In genomic region chr10:114925675-114926204, GRCh38 we compare ENCODE assay signal across 8 cellular contexts. TPM values are rescaled to one million over a fixed set of nuclear protein-coding genes. Genes with fewer than 3 reads are reported as not detected.
DNase-seq lines count a peak whose midpoint lies in the region; ATAC-seq and TF ChIP-seq lines count a peak whose summit lies in the region.

No MANE protein-coding gene starts in this region.

- H3K4me3 ChIP-seq in astrocyte of the cerebellum (ENCODE audit: low read depth, low read length): no peak overlapping the region
- H3K4me3 ChIP-seq in OCI-LY7 (ENCODE audit: low read depth, low read length, poor library complexity, severe bottlenecking): no peak overlapping the region
- no peak overlapping the region for H3K4me3 ChIP-seq in stomach

- H3K27ac ChIP-seq in OCI-LY7 (ENCODE audit: low read depth, low read length, poor library complexity, severe bottlenecking) (no peak overlapping the region), stomach (no peak overlapping the region)

- no peak for TF ChIP-seq EP300 in stomach (IDR thresholded peaks at IDR 0.05)

- no peaks in the 10 kb centered on the region for H3K4me1 ChIP-seq in OCI-LY7 (ENCODE audit: insufficient read depth, low read length, poor library complexity, severe bottlenecking)
- no peaks in the 10 kb centered on the region for H3K4me1 ChIP-seq in stomach

- H2AFZ ChIP-seq in OCI-LY7 (ENCODE audit: low read length): no peak overlapping the region

- POLR2A ChIA-PET in OCI-LY7 (lab: Charles Lee): interaction anchor here (0.7 to 1.1 kb wide), 3 partner anchors 9 to 100 kb away, joined by 3 read pairs; no protein-coding TSS in a partner anchor

- H3K27me3 ChIP-seq in stomach: peaks cover 0 to 6% (median 0%) of the 10 kb centered on the region in 3 donors

- ATAC-seq in GM21360 (IDR thresholded peaks at IDR 0.05; ENCODE audit: unreplicated experiment) (peak; percentile 97), HG03521 (IDR thresholded peaks at IDR 0.05; ENCODE audit: unreplicated experiment) (peak; percentile 79)

- intact Hi-C loops in OCI-LY7 (cut with micrococcal nuclease; ENCODE audit: unreplicated experiment) (no loop called here), stomach (cut with DNase I; ENCODE audit: low total_unique reads) (no loop called here)

- H3K9me2 ChIP-seq in OCI-LY7 (ENCODE audit: insufficient read depth, low read length): no peaks in the 10 kb centered on the region

- 34 to 49% (median 38%) methylated on average over 2 of the region's 2 CpGs for WGBS in stomach, 5 donors

- in situ Hi-C loops in astrocyte of the cerebellum (cut with HindIII; ENCODE audit: low sequenced_read_pairs): no loop called here
- in situ Hi-C loops in G401 (cut with HindIII; ENCODE audit: low sequenced_read_pairs): no loop called here

- H3K36me3 ChIP-seq in OCI-LY7 (ENCODE audit: insufficient read depth, low read length) (no peaks in the 10 kb centered on the region), stomach (no peaks in the 10 kb centered on the region)

- no peak for TF ChIP-seq CTCF in astrocyte of the cerebellum (IDR thresholded peaks at IDR 0.05; ENCODE audit: low read depth, low read length, missing control alignments)
- no peak for TF ChIP-seq CTCF in OCI-LY7 (conservative IDR thresholded peaks at IDR 0.05; ENCODE audit: low read length)
- no peak for TF ChIP-seq CTCF in stomach (IDR thresholded peaks at IDR 0.05)

- no peaks in the 10 kb centered on the region for H4K20me1 ChIP-seq in OCI-LY7 (ENCODE audit: insufficient read depth, low read length)

- H3K79me2 ChIP-seq in OCI-LY7 (ENCODE audit: insufficient read depth, low read depth, low read length): no peaks in the 10 kb centered on the region

- H3K9me3 ChIP-seq in OCI-LY7 (ENCODE audit: low read length) (no peaks in the 10 kb centered on the region), stomach (no peaks in the 10 kb centered on the region)

- BruUV-seq in OCI-LY7 (replicated peaks; lab: Mats Ljungman, UMichigan): no TSS peak

- H3K4me2 ChIP-seq in OCI-LY7 (ENCODE audit: low read length): no peak overlapping the region

- TF ChIP-seq POLR2A in stomach (IDR thresholded peaks at IDR 0.05): no peak

- CTCF ChIA-PET in OCI-LY7 (lab: Charles Lee; ENCODE audit: unreplicated experiment): no interaction called here

- DNase-seq in ELR (ENCODE audit: low read depth) (peak; percentile 67), astrocyte of the cerebellum (ENCODE audit: low read depth) (peak; percentile 32), G401 (ENCODE audit: low spot score) (no peak), OCI-LY7 (ENCODE audit: low spot score) (no peak), stomach (no peak)
- DNase-seq in stimulated activated CD8-positive, alpha-beta memory T cell treated with anti-CD3 and anti-CD28 coated beads, Interleukin-2, amount 100 ng/mL, for 48 hours (ENCODE audit: low read depth in 2 of 2): peak; percentile 10 to 19

RNA-seq across cellular contexts. Expression of gene TRUB1, which starts 12.3 kb away (rescaled TPM):
- 40.1 and 63.8 TPM in 2 replicates for total RNA-seq in G401 (2014; rRNA removed; shearing (Covaris generic))
- 18.7 and 30.8 TPM in 2 replicates for total RNA-seq in OCI-LY7 (2014; rRNA removed; shearing (Covaris generic))
- total RNA-seq in OCI-LY7 (2022): 21.5 and 25.1 TPM in 2 replicates
- 10 to 100 TPM in 4 of 5 donors, 1 to 10 TPM in 1; 4.1 to 27.2 (median 23.2) TPM for total RNA-seq in stomach
- polyA plus RNA-seq in stomach: 1 to 10 TPM; 5.7 to 6.6 (median 6.3) TPM

Comparison
In these comparisons a context has a peak if more than half of its experiments do, and no peak if none do; other contexts are left out.
1. DNase-seq: peak in ELR (single experiment), astrocyte of the cerebellum (single experiment) and stimulated activated CD8-positive, alpha-beta memory T cell treated with anti-CD3 and anti-CD28 coated beads, Interleukin-2, amount 100 ng/mL, for 48 hours (2 of 2); none in G401 (single experiment), OCI-LY7 (single experiment) and stomach (single experiment).